Comparison of ENCODE assay signal across 4 cellular contexts in the genomic region with DNA sequence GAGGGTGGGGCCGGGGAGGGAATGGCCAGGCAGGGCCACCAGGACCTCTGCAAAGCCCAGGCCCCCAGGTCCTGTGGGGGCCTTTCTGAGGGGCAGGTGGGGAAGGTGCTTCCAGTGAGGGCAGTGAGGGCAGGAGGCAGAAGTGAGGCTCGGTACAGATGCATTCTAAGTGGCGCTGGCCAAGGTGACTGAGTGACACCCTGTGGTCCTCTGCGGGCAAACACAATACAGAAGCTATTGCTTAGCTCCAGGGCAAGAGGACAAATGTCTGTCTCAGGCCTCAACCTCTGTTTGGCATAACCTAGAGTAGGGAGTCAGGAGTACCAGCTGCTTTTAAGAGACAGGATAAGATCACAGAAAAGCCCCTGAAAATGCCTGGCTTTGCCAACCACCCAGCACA.
TF ChIP-seq lines count a peak whose summit lies in the region.

No MANE protein-coding gene starts in this region.

TF ChIP-seq in HCT116, 20 proteins besides CTCF, POLR2A, EP300 and RAD21 (continues in another document):
- TF ChIP-seq JUND (IDR thresholded peaks at IDR 0.05) (no peak), POLR2AphosphoS5 (IDR thresholded peaks at IDR 0.05; ENCODE audit: low read depth, low read length) (no peak), YY1 (IDR thresholded peaks at IDR 0.05; ENCODE audit: extremely low read depth, insufficient replicate concordance, low read depth, low read length) (no peak), FOSL1 (IDR thresholded peaks at IDR 0.05; ENCODE audit: low read depth) (no peak), EGR1 (IDR thresholded peaks at IDR 0.05; ENCODE audit: low read depth) (no peak), CEBPB (IDR thresholded peaks at IDR 0.05; ENCODE audit: low read depth) (no peak), ELF1 (IDR thresholded peaks at IDR 0.05; ENCODE audit: borderline replicate concordance, low read depth) (no peak), SP1 (IDR thresholded peaks at IDR 0.05; ENCODE audit: low read depth) (no peak), SRF (IDR thresholded peaks at IDR 0.05; ENCODE audit: low read depth) (no peak), EZH2 (IDR thresholded peaks at IDR 0.05) (no peak), ZNF274 (IDR thresholded peaks at IDR 0.05; ENCODE audit: low read depth, low read length) (no peak), ZFX (IDR thresholded peaks at IDR 0.05) (no peak), TCF7L2 (IDR thresholded peaks at IDR 0.05; ENCODE audit: borderline replicate concordance, extremely low read depth, insufficient read depth, insufficient read length) (no peak), CBX3 (IDR thresholded peaks at IDR 0.05; ENCODE audit: low read depth) (no peak), EZH2phosphoT487 (IDR thresholded peaks at IDR 0.05; ENCODE audit: borderline replicate concordance) (no peak)
- TF ChIP-seq, protein P1, sequence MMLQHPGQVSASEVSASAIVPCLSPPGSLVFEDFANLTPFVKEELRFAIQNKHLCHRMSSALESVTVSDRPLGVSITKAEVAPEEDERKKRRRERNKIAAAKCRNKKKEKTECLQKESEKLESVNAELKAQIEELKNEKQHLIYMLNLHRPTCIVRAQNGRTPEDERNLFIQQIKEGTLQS (IDR thresholded peaks at IDR 0.05), result no peak

TF ChIP-seq in Ishikawa, 13 proteins besides CTCF, POLR2A, EP300 and RAD21:
- TF ChIP-seq, protein P2, sequence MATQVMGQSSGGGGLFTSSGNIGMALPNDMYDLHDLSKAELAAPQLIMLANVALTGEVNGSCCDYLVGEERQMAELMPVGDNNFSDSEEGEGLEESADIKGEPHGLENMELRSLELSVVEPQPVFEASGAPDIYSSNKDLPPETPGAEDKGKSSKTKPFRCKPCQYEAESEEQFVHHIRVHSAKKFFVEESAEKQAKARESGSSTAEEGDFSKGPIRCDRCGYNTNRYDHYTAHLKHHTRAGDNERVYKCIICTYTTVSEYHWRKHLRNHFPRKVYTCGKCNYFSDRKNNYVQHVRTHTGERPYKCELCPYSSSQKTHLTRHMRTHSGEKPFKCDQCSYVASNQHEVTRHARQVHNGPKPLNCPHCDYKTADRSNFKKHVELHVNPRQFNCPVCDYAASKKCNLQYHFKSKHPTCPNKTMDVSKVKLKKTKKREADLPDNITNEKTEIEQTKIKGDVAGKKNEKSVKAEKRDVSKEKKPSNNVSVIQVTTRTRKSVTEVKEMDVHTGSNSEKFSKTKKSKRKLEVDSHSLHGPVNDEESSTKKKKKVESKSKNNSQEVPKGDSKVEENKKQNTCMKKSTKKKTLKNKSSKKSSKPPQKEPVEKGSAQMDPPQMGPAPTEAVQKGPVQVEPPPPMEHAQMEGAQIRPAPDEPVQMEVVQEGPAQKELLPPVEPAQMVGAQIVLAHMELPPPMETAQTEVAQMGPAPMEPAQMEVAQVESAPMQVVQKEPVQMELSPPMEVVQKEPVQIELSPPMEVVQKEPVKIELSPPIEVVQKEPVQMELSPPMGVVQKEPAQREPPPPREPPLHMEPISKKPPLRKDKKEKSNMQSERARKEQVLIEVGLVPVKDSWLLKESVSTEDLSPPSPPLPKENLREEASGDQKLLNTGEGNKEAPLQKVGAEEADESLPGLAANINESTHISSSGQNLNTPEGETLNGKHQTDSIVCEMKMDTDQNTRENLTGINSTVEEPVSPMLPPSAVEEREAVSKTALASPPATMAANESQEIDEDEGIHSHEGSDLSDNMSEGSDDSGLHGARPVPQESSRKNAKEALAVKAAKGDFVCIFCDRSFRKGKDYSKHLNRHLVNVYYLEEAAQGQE (IDR thresholded peaks at IDR 0.05; ENCODE audit: low read depth), result 0 out of 2 replicates have a peak, but pooled peaks have one; percentile 23
- no peak for TF ChIP-seq TCF12 (IDR thresholded peaks at IDR 0.05; ENCODE audit: low read depth)

TF ChIP-seq in HepG2, 621 proteins besides CTCF, POLR2A, EP300 and RAD21:
- TF ChIP-seq ATF2 (CRISPR knock-in tag; IDR thresholded peaks at IDR 0.05), result no peak
- TF ChIP-seq, protein P3, sequence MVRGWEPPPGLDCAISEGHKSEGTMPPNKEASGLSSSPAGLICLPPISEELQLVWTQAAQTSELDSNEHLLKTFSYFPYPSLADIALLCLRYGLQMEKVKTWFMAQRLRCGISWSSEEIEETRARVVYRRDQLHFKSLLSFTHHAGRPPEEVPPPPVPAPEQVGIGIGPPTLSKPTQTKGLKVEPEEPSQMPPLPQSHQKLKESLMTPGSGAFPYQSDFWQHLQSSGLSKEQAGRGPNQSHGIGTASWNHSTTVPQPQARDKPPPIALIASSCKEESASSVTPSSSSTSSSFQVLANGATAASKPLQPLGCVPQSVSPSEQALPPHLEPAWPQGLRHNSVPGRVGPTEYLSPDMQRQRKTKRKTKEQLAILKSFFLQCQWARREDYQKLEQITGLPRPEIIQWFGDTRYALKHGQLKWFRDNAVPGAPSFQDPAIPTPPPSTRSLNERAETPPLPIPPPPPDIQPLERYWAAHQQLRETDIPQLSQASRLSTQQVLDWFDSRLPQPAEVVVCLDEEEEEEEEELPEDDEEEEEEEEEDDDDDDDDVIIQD (CRISPR knock-in tag; IDR thresholded peaks at IDR 0.05; ENCODE audit: low read depth), result no peak
- TF ChIP-seq MAFF (IDR thresholded peaks at IDR 0.05; ENCODE audit: low read depth, low read length), result no peak
- no peak for TF ChIP-seq KLF12 (CRISPR knock-in tag; IDR thresholded peaks at IDR 0.05; ENCODE audit: borderline replicate concordance)
TF ChIP-seq in HepG2: peak in this region for 0.

TF ChIP-seq in GM23338, 12 proteins besides CTCF, POLR2A, EP300 and RAD21:
- TF ChIP-seq EZH2phosphoT487 (IDR thresholded peaks at IDR 0.05; ENCODE audit: unreplicated experiment), result no peak
- TF ChIP-seq, protein P2 (IDR thresholded peaks at IDR 0.05; ENCODE audit: unreplicated experiment), result no peak
- no peak for TF ChIP-seq ZNF331 (CRISPR knock-in tag; IDR thresholded peaks at IDR 0.05; ENCODE audit: low read depth)
- no peak for TF ChIP-seq STAT1 (IDR thresholded peaks at IDR 0.05; ENCODE audit: unreplicated experiment)
- no peak for TF ChIP-seq ZNF462 (CRISPR knock-in tag; IDR thresholded peaks at IDR 0.05)
- no peak for TF ChIP-seq NANOG (IDR thresholded peaks at IDR 0.05; ENCODE audit: borderline replicate concordance)
- no peak for TF ChIP-seq EZH2 (IDR thresholded peaks at IDR 0.05; ENCODE audit: low read depth, unreplicated experiment)
- no peak for TF ChIP-seq JUNB (IDR thresholded peaks at IDR 0.05; ENCODE audit: unreplicated experiment)
- TF ChIP-seq, protein P4, sequence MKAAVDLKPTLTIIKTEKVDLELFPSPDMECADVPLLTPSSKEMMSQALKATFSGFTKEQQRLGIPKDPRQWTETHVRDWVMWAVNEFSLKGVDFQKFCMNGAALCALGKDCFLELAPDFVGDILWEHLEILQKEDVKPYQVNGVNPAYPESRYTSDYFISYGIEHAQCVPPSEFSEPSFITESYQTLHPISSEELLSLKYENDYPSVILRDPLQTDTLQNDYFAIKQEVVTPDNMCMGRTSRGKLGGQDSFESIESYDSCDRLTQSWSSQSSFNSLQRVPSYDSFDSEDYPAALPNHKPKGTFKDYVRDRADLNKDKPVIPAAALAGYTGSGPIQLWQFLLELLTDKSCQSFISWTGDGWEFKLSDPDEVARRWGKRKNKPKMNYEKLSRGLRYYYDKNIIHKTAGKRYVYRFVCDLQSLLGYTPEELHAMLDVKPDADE (IDR thresholded peaks at IDR 0.05), result no peak
- TF ChIP-seq POLR2AphosphoS5 (IDR thresholded peaks at IDR 0.05; ENCODE audit: low read depth), result no peak
- TF ChIP-seq CREB1 (CRISPR knock-in tag; IDR thresholded peaks at IDR 0.05; ENCODE audit: low read depth), result no peak
- no peak for TF ChIP-seq ZNF114 (CRISPR knock-in tag; IDR thresholded peaks at IDR 0.05)
